Comparison of ENCODE assay signal across 20 cellular contexts in genomic region chr2:150618215-150618905, GRCh38.
DNase-seq lines count a peak whose midpoint lies in the region; ATAC-seq and TF ChIP-seq lines count a peak whose summit lies in the region.
"Had no signal": no experiment of that assay in that cellular context is flagged by ENCODE, and none has a peak within 500 bp of the region (broad histone marks: within the 10 kb centered on the region; RNA-seq: fewer than 3 reads in every experiment).

No MANE protein-coding gene starts in this region.

- H2BK5ac ChIP-seq in IMR-90 (ENCODE audit: low read depth, low read length, poor library complexity, severe bottlenecking): no peak overlapping the region

- TF ChIP-seq RAD21 in IMR-90 (IDR thresholded peaks at IDR 0.05; ENCODE audit: low read length): no peak

- intact Hi-C loops in IMR-90 (cut with micrococcal nuclease) (no loop called here), MCF 10A (cut with micrococcal nuclease) (loop anchor here (10.0 kb wide), 1 partner anchor 884 kb away; no protein-coding TSS in a partner anchor)

- H3K36me3 Mint-ChIP-seq in MCF 10A (ENCODE audit: insufficient read depth, unreplicated experiment): peaks cover 6% of the 10 kb centered on the region
- H3K36me3 Mint-ChIP-seq: CD4-positive, alpha-beta memory T cell; stimulated activated effector memory CD8-positive, alpha-beta T cell treated with anti-CD3 and anti-CD28 coated beads, Interleukin-12 subunit alpha, Interleukin-12 subunit beta, amount 100 ng/mL, for 72 hours had no signal

- no peaks in the 10 kb centered on the region; a peak in 1 of 4 replicates for H3K79me1 ChIP-seq in IMR-90 (ENCODE audit: low read depth in 1 of 2, low read length in 2 of 2)

- H4K5ac ChIP-seq in IMR-90 (ENCODE audit: low read depth, low read length): no peak overlapping the region

- in situ Hi-C loops in IMR-90 (cut with MboI; ENCODE audit: low sequenced_read_pairs): loop anchor here (25.0 kb wide), 1 partner anchor 619 kb away; no protein-coding TSS in a partner anchor

- H3K14ac ChIP-seq in IMR-90 (replicated peaks; ENCODE audit: low read depth, low read length): no peak overlapping the region

- no peak overlapping the region for H3K27ac Mint-ChIP-seq in MCF 10A (ENCODE audit: low read depth, unreplicated experiment)
- H3K27ac Mint-ChIP-seq: CD4-positive, alpha-beta memory T cell; stimulated activated effector memory CD8-positive, alpha-beta T cell treated with anti-CD3 and anti-CD28 coated beads, Interleukin-12 subunit alpha, Interleukin-12 subunit beta, amount 100 ng/mL, for 72 hours had no signal

- no peak overlapping the region for H2AFZ ChIP-seq in IMR-90 (replicated peaks; ENCODE audit: low read length, poor library complexity)

- no peak overlapping the region; the same call in 1 of the 2 replicates for H3K4ac ChIP-seq in IMR-90 (ENCODE audit: low read depth, low read length)

- POLR2A ChIA-PET in IMR-90 (lab: Charles Lee; ENCODE audit: unreplicated experiment) (no interaction called here), MCF 10A (lab: Yijun Ruan, JAX) (interaction anchor here (0.8 to 2.2 kb wide), 3 partner anchors 123 to 133 kb away, joined by 3 to 10 read pairs (median 3); no protein-coding TSS in a partner anchor)

- no peak overlapping the region for H4K8ac ChIP-seq in IMR-90 (ENCODE audit: low read depth in 2 of 2, low read length in 2 of 2)

- TF ChIP-seq CTCF in IMR-90 (conservative IDR thresholded peaks at IDR 0.05; ENCODE audit: low read depth, low read length) (no peak), MCF 10A (IDR thresholded peaks at IDR 0.05; ENCODE audit: unreplicated experiment) (no peak), foreskin keratinocyte (conservative IDR thresholded peaks at IDR 0.05) (no peak)

- no peak overlapping the region for H4K91ac ChIP-seq in IMR-90 (ENCODE audit: insufficient read depth, low read depth, low read length)

- peaks cover 19% of the 10 kb centered on the region for H3K4me1 Mint-ChIP-seq in MCF 10A (ENCODE audit: insufficient read depth, unreplicated experiment)
- H3K4me1 Mint-ChIP-seq: CD4-positive, alpha-beta memory T cell; stimulated activated effector memory CD8-positive, alpha-beta T cell treated with anti-CD3 and anti-CD28 coated beads, Interleukin-12 subunit alpha, Interleukin-12 subunit beta, amount 100 ng/mL, for 72 hours had no signal

- dilution Hi-C loops in IMR-90 (cut with HindIII; ENCODE audit: low sequenced_read_pairs, unreplicated experiment): no loop called here

- H3K4me3 ChIP-seq in IMR-90 (ENCODE audit: insufficient read depth, low read depth, low read length): no peak overlapping the region
- H3K4me3 ChIP-seq in skeletal muscle satellite cell (ENCODE audit: low read length): no peak overlapping the region
- H3K4me3 ChIP-seq: lung, ovary, SK-N-MC had no signal

- H3K9ac ChIP-seq in IMR-90 (ENCODE audit: low read depth, low read length): no peak overlapping the region
- H3K9ac ChIP-seq in skeletal muscle satellite cell (ENCODE audit: low read depth, low read length): peak overlapping the region; percentile 12

- H4K20me1 ChIP-seq in IMR-90 (ENCODE audit: insufficient read depth, low read length): no peaks in the 10 kb centered on the region

- H3K4me3 Mint-ChIP-seq in MCF 10A (ENCODE audit: unreplicated experiment): no peak overlapping the region
- H3K4me3 Mint-ChIP-seq: activated T-cell treated with anti-CD3 and anti-CD28 coated beads, Interleukin-2, amount 50 U/mL, for 4 hours; CD4-positive, alpha-beta memory T cell; stimulated activated effector memory CD8-positive, alpha-beta T cell treated with anti-CD3 and anti-CD28 coated beads, Interleukin-12 subunit alpha, Interleukin-12 subunit beta, amount 100 ng/mL, for 72 hours had no signal

- H2AK5ac ChIP-seq in IMR-90 (ENCODE audit: low read depth, low read length): no peak overlapping the region

- no TSS peak for BruUV-seq in IMR-90 (replicated peaks; lab: Mats Ljungman, UMichigan)
- BruUV-seq in MCF 10A (replicated peaks; lab: Mats Ljungman, UMichigan): no TSS peak

- no peak overlapping the region for H3K18ac ChIP-seq in IMR-90 (ENCODE audit: low read depth, low read length)

- no peak overlapping the region for H2AK9ac ChIP-seq in IMR-90 (replicated peaks; ENCODE audit: low read depth, low read length, poor library complexity)

- H3K9me1 ChIP-seq in IMR-90 (ENCODE audit: insufficient read depth, low read length): peaks cover 11% of the 10 kb centered on the region

- H2BK20ac ChIP-seq in IMR-90 (ENCODE audit: low read depth, low read length): peak overlapping the region; percentile 36; the same call in 1 of the 2 replicates

- H3K9me3 ChIP-seq in IMR-90 (ENCODE audit: control insufficient read depth, insufficient read depth, low read length) (no peaks in the 10 kb centered on the region), skeletal muscle satellite cell (replicated peaks; ENCODE audit: low read length) (no peaks in the 10 kb centered on the region)
- H3K9me3 ChIP-seq: ovary had no signal

- H3K23ac ChIP-seq in IMR-90 (ENCODE audit: low read depth, low read length): no peak overlapping the region

- H3K9me3 Mint-ChIP-seq in MCF 10A (ENCODE audit: unreplicated experiment): no peaks in the 10 kb centered on the region
- H3K9me3 Mint-ChIP-seq: activated T-cell treated with anti-CD3 and anti-CD28 coated beads, Interleukin-2, amount 50 U/mL, for 4 hours; CD4-positive, alpha-beta memory T cell; stimulated activated effector memory CD8-positive, alpha-beta T cell treated with anti-CD3 and anti-CD28 coated beads, Interleukin-12 subunit alpha, Interleukin-12 subunit beta, amount 100 ng/mL, for 72 hours had no signal

- no peaks in the 10 kb centered on the region for H3K27me3 ChIP-seq in IMR-90 (ENCODE audit: control insufficient read depth, insufficient read depth, low read length)
- no peaks in the 10 kb centered on the region for H3K27me3 ChIP-seq in foreskin keratinocyte
- no peaks in the 10 kb centered on the region for H3K27me3 ChIP-seq in skeletal muscle satellite cell (ENCODE audit: control insufficient read depth, insufficient read depth, low read length)
- H3K27me3 ChIP-seq: ovary had no signal

- no peaks in the 10 kb centered on the region for H3K36me3 ChIP-seq in IMR-90 (ENCODE audit: control insufficient read depth, insufficient read depth, low read length)
- H3K36me3 ChIP-seq in skeletal muscle satellite cell (ENCODE audit: insufficient read depth, low read length): no peaks in the 10 kb centered on the region
- H3K36me3 ChIP-seq: ovary had no signal

- ATAC-seq in IMR-90 (ENCODE audit: low read depth): no peak
- ATAC-seq in foreskin keratinocyte: peak; percentile 16
- ATAC-seq in GM21526 (IDR thresholded peaks at IDR 0.05; ENCODE audit: low FRiP score, unreplicated experiment): no peak
- ATAC-seq in GM18909 (IDR thresholded peaks at IDR 0.05; ENCODE audit: poor library complexity, unreplicated experiment): no peak
- ATAC-seq: activated T-cell treated with anti-CD3 and anti-CD28 coated beads, Interleukin-2, amount 50 U/mL, for 4 hours; sciatic nerve; stimulated activated effector memory CD8-positive, alpha-beta T cell treated with anti-CD3 and anti-CD28 coated beads, Interleukin-12 subunit alpha, Interleukin-12 subunit beta, amount 100 ng/mL, for 72 hours had no signal

- H2BK15ac ChIP-seq in IMR-90 (ENCODE audit: low read depth, low read length): no peak overlapping the region

- no CpG with 5 or more reads among the region's 7 CpGs for whole genome bisulfite sequencing in IMR-90 (ENCODE audit: extremely low coverage in 2 of 2, insufficient read length in 1 of 2), 2 experiments

- CTCF ChIA-PET in IMR-90 (lab: Yijun Ruan, JAX): interaction anchor here (0.6 kb wide), 1 partner anchor 116 kb away, joined by 4 read pairs; no protein-coding TSS in a partner anchor
- CTCF ChIA-PET in MCF 10A (lab: Yijun Ruan, JAX): interaction anchor here (0.6 to 1.6 kb wide), 6 partner anchors 10 to 1025 kb away, joined by 3 to 6 read pairs (median 3); no protein-coding TSS in a partner anchor

- H3K27ac ChIP-seq in IMR-90 (ENCODE audit: insufficient read depth, low read length) (no peak overlapping the region), foreskin keratinocyte (no peak overlapping the region)
- H3K27ac ChIP-seq: ovary, SK-N-MC had no signal

- DNase-seq in IMR-90 (peak; percentile 22), MCF 10A (ENCODE audit: unreplicated experiment) (peak; percentile 30), foreskin keratinocyte (peak in 1 of 2 donors; percentile 74), OCI-M2 (lab: John Stamatoyannopoulos, UW; ENCODE audit: unreplicated experiment) (no peak)
- DNase-seq: activated CD8-positive, alpha-beta memory T cell treated with anti-CD3 and anti-CD28 coated beads for 24 hours; activated naive CD4-positive, alpha-beta T cell treated with Interleukin-2 at 50 U/mL for 16 hours; activated T-cell treated with anti-CD3 and anti-CD28 coated beads, Interleukin-2, amount 50 U/mL, for 4 hours; CD4-positive, alpha-beta memory T cell; GF-D8; hippocampal formation; NCI-H2227 treated with DMSO at 0.1 percent for 48 hours; ovary; T1000 had no signal

- no peak for TF ChIP-seq POLR2A in IMR-90 (IDR thresholded peaks at IDR 0.05; ENCODE audit: low read depth, low read length)

- H3K4me2 ChIP-seq in IMR-90 (ENCODE audit: low read depth, low read length): no peak overlapping the region
- no peak overlapping the region for H3K4me2 ChIP-seq in skeletal muscle satellite cell (ENCODE audit: low read length)

- H2BK120ac ChIP-seq in IMR-90 (ENCODE audit: low read depth, low read length): peak overlapping the region; percentile 1; the same call in 1 of the 2 replicates

- H3K56ac ChIP-seq in IMR-90 (ENCODE audit: extremely low read depth, insufficient read depth, low read length): no peak overlapping the region

- no peaks in the 10 kb centered on the region for H3K27me3 Mint-ChIP-seq in MCF 10A (ENCODE audit: insufficient read depth, unreplicated experiment)

- peaks cover 10% of the 10 kb centered on the region for H3K4me1 ChIP-seq in IMR-90 (ENCODE audit: control insufficient read depth, insufficient read depth, low read length)
- peaks cover 30% of the 10 kb centered on the region for H3K4me1 ChIP-seq in foreskin keratinocyte
- H3K4me1 ChIP-seq in skeletal muscle satellite cell (ENCODE audit: control insufficient read depth, insufficient read depth, low read length): peaks cover 54% of the 10 kb centered on the region

TF ChIP-seq in IMR-90, 13 proteins besides CTCF, POLR2A, EP300 and RAD21 (continues in another document):
- TF ChIP-seq NFE2L2 (IDR thresholded peaks at IDR 0.05; ENCODE audit: low read depth, low read length) (no peak), MXI1 (IDR thresholded peaks at IDR 0.05; ENCODE audit: borderline replicate concordance, low read depth, low read length) (no peak), USF2 (IDR thresholded peaks at IDR 0.05; ENCODE audit: low read depth, low read length) (no peak), RCOR1 (IDR thresholded peaks at IDR 0.05; ENCODE audit: insufficient replicate concordance, low read length) (no peak), SMC3 (IDR thresholded peaks at IDR 0.05; ENCODE audit: low read depth, low read length) (no peak)
